In genomic region chr10:103077491-103078308, GRCh38 we compare ENCODE assay signal across 1 cellular context.
TF ChIP-seq lines count a peak whose summit lies in the region.

No MANE protein-coding gene starts in this region.

TF ChIP-seq in IMR-90, 13 proteins besides CTCF, POLR2A, EP300 and RAD21 (continued from another document):
- TF ChIP-seq, protein P1, sequence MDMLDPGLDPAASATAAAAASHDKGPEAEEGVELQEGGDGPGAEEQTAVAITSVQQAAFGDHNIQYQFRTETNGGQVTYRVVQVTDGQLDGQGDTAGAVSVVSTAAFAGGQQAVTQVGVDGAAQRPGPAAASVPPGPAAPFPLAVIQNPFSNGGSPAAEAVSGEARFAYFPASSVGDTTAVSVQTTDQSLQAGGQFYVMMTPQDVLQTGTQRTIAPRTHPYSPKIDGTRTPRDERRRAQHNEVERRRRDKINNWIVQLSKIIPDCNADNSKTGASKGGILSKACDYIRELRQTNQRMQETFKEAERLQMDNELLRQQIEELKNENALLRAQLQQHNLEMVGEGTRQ (IDR thresholded peaks at IDR 0.05; ENCODE audit: low read depth, low read length), result no peak
- TF ChIP-seq BHLHE40 (IDR thresholded peaks at IDR 0.05; ENCODE audit: low read depth, low read length) (no peak), MAZ (IDR thresholded peaks at IDR 0.05; ENCODE audit: borderline replicate concordance, low read depth, low read length) (no peak), RFX5 (IDR thresholded peaks at IDR 0.05; ENCODE audit: low read depth, low read length) (no peak)
TF ChIP-seq in IMR-90: peak in this region for 0.
